ENCODE assay signal across 19 cellular contexts in the genomic region with DNA sequence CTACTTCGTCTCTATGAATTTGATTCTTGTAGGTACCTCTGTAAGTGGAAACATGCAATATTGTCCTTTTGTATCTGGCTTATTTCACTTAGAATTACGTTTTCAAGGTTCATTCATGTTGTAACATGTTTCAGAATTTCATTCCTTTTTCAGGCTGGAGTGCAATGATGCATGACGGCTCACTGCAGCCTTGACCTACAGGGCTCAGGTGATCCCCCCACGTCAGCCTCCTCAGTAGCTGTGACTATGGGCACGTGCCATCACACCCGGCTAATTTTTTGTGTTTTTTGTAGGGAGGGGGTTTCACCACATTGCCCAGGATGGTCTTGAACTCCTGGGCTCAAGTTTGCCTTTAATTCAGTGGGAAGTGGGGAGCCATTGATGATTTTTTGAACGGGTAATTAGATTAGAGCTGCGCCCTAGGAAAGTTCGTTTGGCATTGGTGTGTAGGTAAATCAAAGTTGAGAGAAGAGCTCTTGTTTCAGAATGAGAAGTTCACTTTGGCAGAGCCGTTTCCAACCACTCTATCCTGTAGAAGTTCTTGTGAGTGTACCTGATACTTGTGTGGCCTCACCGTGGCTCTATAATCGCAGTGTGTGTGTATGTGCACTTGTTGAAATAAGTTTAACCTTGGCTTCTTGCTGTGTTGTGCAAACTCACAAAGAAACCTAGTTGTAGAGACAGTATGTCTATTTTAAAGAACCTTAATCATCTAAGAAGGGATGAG.
DNase-seq lines count a peak whose midpoint lies in the region; ATAC-seq, FAIRE-seq and TF ChIP-seq lines count a peak whose summit lies in the region.
"Had no signal": no experiment of that assay in that cellular context is flagged by ENCODE, and none has a peak within 500 bp of the region (broad histone marks: within the 10 kb centered on the region; RNA-seq: fewer than 3 reads in every experiment).

No MANE protein-coding gene starts in this region.

- no peak overlapping the region for H3K27ac Mint-ChIP-seq in activated T-cell treated with anti-CD3 and anti-CD28 coated beads, Interleukin-2, amount 50 U/mL, for 72 hours
- H3K27ac Mint-ChIP-seq in CD8-positive, alpha-beta T cell, result no peak overlapping the region

- H3K36me3 Mint-ChIP-seq in activated T-cell treated with anti-CD3 and anti-CD28 coated beads, Interleukin-2, amount 50 U/mL, for 72 hours (ENCODE audit: insufficient read depth in 2 of 2), result no peaks in the 10 kb centered on the region
- H3K36me3 Mint-ChIP-seq in CD8-positive, alpha-beta T cell, result no peaks in the 10 kb centered on the region

- CTCF ChIA-PET in GM12878 (lab: Yijun Ruan, JAX), result interaction anchor here (1.0 to 2.9 kb wide), 6 partner anchors 13 to 265 kb away, joined by 3 to 11 read pairs (median 4); no protein-coding TSS in a partner anchor
- CTCF ChIA-PET in CD8-positive, alpha-beta T cell (lab: Charles Lee), result no interaction called here

- TF ChIP-seq RAD21 in GM12878 (IDR thresholded peaks at IDR 0.05; ENCODE audit: insufficient read depth, low read depth, low read length), result no peak

- H3K9ac ChIP-seq in GM12878 (ENCODE audit: control insufficient read depth, insufficient read depth, low read length), result no peak overlapping the region

- no peak overlapping the region for H3K4me3 ChIP-seq in GM12864 (ENCODE audit: low read depth, low read length)
- no peak overlapping the region for H3K4me3 ChIP-seq in GM12878
- no peak overlapping the region for H3K4me3 ChIP-seq in left lung
- no peak overlapping the region for H3K4me3 ChIP-seq in CD8-positive, alpha-beta T cell (ENCODE audit: low read depth, low read length)
- H3K4me3 ChIP-seq: heart right ventricle, left ventricle myocardium inferior, testis had no signal

- ATAC-seq in HG02870 (IDR thresholded peaks at IDR 0.05; ENCODE audit: unreplicated experiment), result peak; percentile 48
- ATAC-seq in GM12878, result peak; percentile 84
- ATAC-seq in left lung, result peak; percentile 61
- no peak for ATAC-seq in activated T-cell treated with anti-CD3 and anti-CD28 coated beads, Interleukin-2, amount 50 U/mL, for 72 hours (replicated peaks in 1 of 2)
- no peak for ATAC-seq in activated CD4-positive, CD25-positive, alpha-beta regulatory T cell treated with anti-CD3 and anti-CD28 coated beads, Interleukin-2, amount 50 U/mL, for 24 hours
- ATAC-seq in CD8-positive, alpha-beta T cell, result no peak

- RAD21 ChIA-PET in GM12878 (lab: Charles Lee; ENCODE audit: unreplicated experiment), result interaction anchor here (1.0 to 2.6 kb wide), 4 partner anchors 8 to 74 kb away, joined by 4 to 9 read pairs (median 4); no protein-coding TSS in a partner anchor

- peak overlapping the region in 1 of 2 donors; percentile 38 for H3K4me3 Mint-ChIP-seq in activated T-cell treated with anti-CD3 and anti-CD28 coated beads, Interleukin-2, amount 50 U/mL, for 72 hours
- H3K4me3 Mint-ChIP-seq in CD8-positive, alpha-beta T cell, result no peak overlapping the region

- no peaks in the 10 kb centered on the region for H3K27me3 ChIP-seq in GM12878 (replicated peaks in 1 of 2; ENCODE audit: control insufficient read depth in 2 of 2, insufficient read depth in 2 of 2, low read length in 1 of 2)
- H3K27me3 ChIP-seq in left lung, result no peaks in the 10 kb centered on the region
- no peaks in the 10 kb centered on the region for H3K27me3 ChIP-seq in CD8-positive, alpha-beta T cell (ENCODE audit: insufficient read depth, low read length)
- H3K27me3 ChIP-seq: heart right ventricle, testis had no signal

- WGBS in GM12878 (ENCODE audit: insufficient coverage, insufficient replicate concordance, low lambda C conversion rate, missing lambda C conversion rate), result 30% methylated on average over 12 of the region's 12 CpGs

- H3K4me1 ChIP-seq in GM12878 (ENCODE audit: control insufficient read depth, insufficient read depth, low read length), result peaks cover 7% of the 10 kb centered on the region; the same call in 1 of the 2 replicates
- no peaks in the 10 kb centered on the region for H3K4me1 ChIP-seq in left lung
- no peaks in the 10 kb centered on the region for H3K4me1 ChIP-seq in CD8-positive, alpha-beta T cell (ENCODE audit: insufficient read depth, low read length)
- H3K4me1 ChIP-seq: testis had no signal

- no peaks in the 10 kb centered on the region for H3K79me2 ChIP-seq in GM12878 (ENCODE audit: control insufficient read depth, insufficient read depth, low read length)

- SMC1A ChIA-PET in GM12878 (lab: Charles Lee; ENCODE audit: uncharacterized antibody, unreplicated experiment), result interaction anchor here (0.6 to 1.7 kb wide), 10 partner anchors 9 to 265 kb away, joined by 3 to 10 read pairs (median 4); no protein-coding TSS in a partner anchor

- no peaks in the 10 kb centered on the region for H3K36me3 ChIP-seq in GM12878 (ENCODE audit: control insufficient read depth in 2 of 2, insufficient read depth in 2 of 2, low read length in 1 of 2)
- peaks cover 0 to 7% of the 10 kb centered on the region in 2 donors for H3K36me3 ChIP-seq in left lung
- H3K36me3 ChIP-seq in CD8-positive, alpha-beta T cell (ENCODE audit: insufficient read depth, low read length), result no peaks in the 10 kb centered on the region

- H3K4me2 ChIP-seq in GM12878 (ENCODE audit: control insufficient read depth, insufficient read depth), result peak overlapping the region; percentile 54; the same call in 1 of the 2 replicates

- TF ChIP-seq POLR2A in GM12878 (IDR thresholded peaks at IDR 0.05; ENCODE audit: low read depth, low read length), result no peak

- TF ChIP-seq EP300 in GM12878 (IDR thresholded peaks at IDR 0.05; ENCODE audit: borderline replicate concordance in 1 of 2, control insufficient read depth in 1 of 2, low read depth in 2 of 2, low read length in 2 of 2), result peak in 1 of 2 experiments; percentile 20; a peak in 1 of 4 replicates

- POLR2A ChIA-PET in GM12878 (lab: Charles Lee), result no interaction called here
- POLR2A ChIA-PET in CD8-positive, alpha-beta T cell (lab: Charles Lee), result interaction anchor here (0.6 kb wide), 1 partner anchor 215 kb away, joined by 3 read pairs; no protein-coding TSS in a partner anchor

- no peaks in the 10 kb centered on the region for H3K4me1 Mint-ChIP-seq in activated T-cell treated with anti-CD3 and anti-CD28 coated beads, Interleukin-2, amount 50 U/mL, for 72 hours (ENCODE audit: low read depth)
- no peaks in the 10 kb centered on the region for H3K4me1 Mint-ChIP-seq in CD8-positive, alpha-beta T cell (ENCODE audit: low read depth)

- DNase-seq in GM12864 (ENCODE audit: low read depth) (peak; percentile 39), GM12878 (ENCODE audit: low read depth, low spot score) (peak; percentile 39), left lung (no peak), NCI-H446 treated with DMSO at 0.1 percent for 48 hours (lab: John Stamatoyannopoulos, UW) (no peak)
- no peak for DNase-seq in activated T-cell treated with anti-CD3 and anti-CD28 coated beads, Interleukin-2, amount 50 U/mL, for 72 hours
- DNase-seq in CD8-positive, alpha-beta T cell, result no peak
- DNase-seq: activated CD4-positive, CD25-positive, alpha-beta regulatory T cell; activated T-cell treated with anti-CD3 and anti-CD28 coated beads for 4 hours; AML-193; amygdala; DND-41; heart right ventricle; left ventricle myocardium inferior; NCI-H1417; NCI-H510A treated with DMSO at 0.1 percent for 48 hours; SW 1271; testis had no signal

- intact Hi-C loops in GM12878 (cut with micrococcal nuclease; ENCODE audit: unreplicated experiment) (no loop called here), left lung (cut with DNase I) (no loop called here)
- intact Hi-C loops in CD8-positive, alpha-beta T cell (cut with DNase I, micrococcal nuclease), result no loop called here

- H2AFZ ChIP-seq in GM12878 (ENCODE audit: control insufficient read depth, low read depth, low read length), result no peak overlapping the region; the same call in 1 of the 2 replicates

- H3K9me3 Mint-ChIP-seq in activated T-cell treated with anti-CD3 and anti-CD28 coated beads, Interleukin-2, amount 50 U/mL, for 72 hours, result peaks cover 0 to 2% of the 10 kb centered on the region in 2 donors
- H3K9me3 Mint-ChIP-seq in CD8-positive, alpha-beta T cell, result peaks cover 3% of the 10 kb centered on the region

- no peak overlapping the region for H3K27ac ChIP-seq in GM12878 (ENCODE audit: control insufficient read depth, insufficient read depth)
- no peak overlapping the region for H3K27ac ChIP-seq in left lung
- H3K27ac ChIP-seq in CD8-positive, alpha-beta T cell (ENCODE audit: low read depth, low read length), result no peak overlapping the region
- H3K27ac ChIP-seq: left ventricle myocardium inferior, testis had no signal

- no peak for TF ChIP-seq CTCF in GM12864 (IDR thresholded peaks at IDR 0.05; ENCODE audit: low read depth, low read length, missing control alignments)
- no peak for TF ChIP-seq CTCF in GM12878 (IDR thresholded peaks at IDR 0.05 in 2 of 3, conservative IDR thresholded peaks at IDR 0.05 in 1 of 3; ENCODE audit: control insufficient read depth in 2 of 3, extremely low read depth in 1 of 3, insufficient read depth in 1 of 3, low read depth in 3 of 3, low read length in 3 of 3)
- TF ChIP-seq CTCF in left lung (IDR thresholded peaks at IDR 0.05), result no peak
- no peak for TF ChIP-seq CTCF in CD8-positive, alpha-beta T cell (IDR thresholded peaks at IDR 0.05)

- H3K27me3 Mint-ChIP-seq in activated T-cell treated with anti-CD3 and anti-CD28 coated beads, Interleukin-2, amount 50 U/mL, for 72 hours (ENCODE audit: low read depth), result peaks cover 6% of the 10 kb centered on the region
- H3K27me3 Mint-ChIP-seq in CD8-positive, alpha-beta T cell (ENCODE audit: low read depth), result no peaks in the 10 kb centered on the region

- BruUV-seq in GM12878 (replicated peaks; lab: Mats Ljungman, UMichigan), result no TSS peak

- in situ Hi-C loops in GM12878 (cut with MboI), result no loop called here

- H3K9me3 ChIP-seq in GM12878 (replicated peaks; ENCODE audit: control insufficient read depth, insufficient read depth, low read length), result no peaks in the 10 kb centered on the region; the same call in 2 of the 3 replicates
- H3K9me3 ChIP-seq in left lung, result no peaks in the 10 kb centered on the region
- H3K9me3 ChIP-seq in CD8-positive, alpha-beta T cell (ENCODE audit: low read length), result no peaks in the 10 kb centered on the region
- H3K9me3 ChIP-seq: testis had no signal

- FAIRE-seq in GM12878 (lab: Jason Lieb, UNC), result no peak

- H4K20me1 ChIP-seq in GM12878 (ENCODE audit: control insufficient read depth, insufficient read depth), result no peaks in the 10 kb centered on the region

TF ChIP-seq in GM12878, 131 proteins besides CTCF, POLR2A, EP300 and RAD21 (continues in another document):
- peak; percentile 54; the same call in 1 of the 2 replicates for TF ChIP-seq RAD51 (IDR thresholded peaks at IDR 0.05)
- TF ChIP-seq BHLHE40 (IDR thresholded peaks at IDR 0.05; ENCODE audit: borderline replicate concordance in 1 of 2, low read depth in 2 of 2, low read length in 1 of 2), result peak; percentile 89 to 96
- peak; percentile 45; the same call in 1 of the 2 replicates for TF ChIP-seq ATF7 (IDR thresholded peaks at IDR 0.05; ENCODE audit: low read depth)
- peak; percentile 97 for TF ChIP-seq PAX5 (IDR thresholded peaks at IDR 0.05; ENCODE audit: borderline replicate concordance, low read depth, low read length)
- TF ChIP-seq NR2F1 (conservative IDR thresholded peaks at IDR 0.05), result peak; percentile 81
- peak; percentile 98 for TF ChIP-seq PAX8 (IDR thresholded peaks at IDR 0.05)

Comparison
In these comparisons a context has a peak if more than half of its experiments do, and no peak if none do; other contexts are left out.
1. DNase-seq: peak in GM12864 (single experiment) and GM12878 (single experiment); none in left lung (0 of 2), NCI-H446 treated with DMSO at 0.1 percent for 48 hours (single experiment), activated T-cell treated with anti-CD3 and anti-CD28 coated beads, Interleukin-2, amount 50 U/mL, for 72 hours (0 of 2) and CD8-positive, alpha-beta T cell (0 of 7).
2. ATAC-seq: peak in HG02870 (single experiment), GM12878 (single experiment) and left lung (single experiment); none in activated T-cell treated with anti-CD3 and anti-CD28 coated beads, Interleukin-2, amount 50 U/mL, for 72 hours (0 of 2), activated CD4-positive, CD25-positive, alpha-beta regulatory T cell treated with anti-CD3 and anti-CD28 coated beads, Interleukin-2, amount 50 U/mL, for 24 hours (0 of 2) and CD8-positive, alpha-beta T cell (single experiment).